Comparison of ENCODE assay signal across 19 cellular contexts in the genomic region with DNA sequence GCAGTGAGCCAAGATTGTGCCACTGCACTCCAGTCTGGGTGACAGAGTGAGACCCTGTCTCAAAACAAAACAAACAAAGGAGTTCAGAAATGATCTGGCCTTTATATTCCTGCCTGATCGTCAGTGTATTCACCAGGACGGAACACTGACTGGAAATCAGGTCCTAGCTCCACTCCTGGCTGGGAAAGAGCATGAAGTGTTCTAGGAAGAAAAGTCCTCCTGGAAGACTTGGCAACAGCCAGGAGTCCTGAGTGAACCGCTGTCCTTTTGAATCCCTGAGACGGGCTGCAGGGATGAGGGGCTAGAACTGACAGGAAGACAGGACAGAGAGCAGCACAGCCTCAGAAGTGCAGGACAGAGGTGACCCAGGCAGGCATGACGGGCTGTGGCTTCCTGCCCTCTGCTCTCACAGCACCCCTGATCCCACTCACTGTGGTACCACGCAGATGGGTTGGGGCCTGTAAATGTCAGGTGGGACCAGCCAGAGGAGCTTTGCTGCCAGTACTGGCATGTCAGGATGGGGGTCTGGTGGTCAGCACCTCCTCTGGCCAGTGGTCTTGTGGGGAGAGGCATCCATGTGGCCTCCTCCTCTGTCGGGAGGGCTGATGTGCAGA. TPM values are rescaled to one million over a fixed set of nuclear protein-coding genes. Genes with fewer than 3 reads are reported as not detected.
DNase-seq lines count a peak whose midpoint lies in the region; ATAC-seq and TF ChIP-seq lines count a peak whose summit lies in the region.
"Had no signal": no experiment of that assay in that cellular context is flagged by ENCODE, and none has a peak within 500 bp of the region (broad histone marks: within the 10 kb centered on the region; RNA-seq: fewer than 3 reads in every experiment).

No MANE protein-coding gene starts in this region.

- peak overlapping the region; percentile 52 for H3K27ac Mint-ChIP-seq in activated CD8-positive, alpha-beta T cell treated with anti-CD3 and anti-CD28 coated beads, Interleukin-2, amount 10 ng/mL, durations not matched to agents 7 days and 5 days
- no peak overlapping the region for H3K27ac Mint-ChIP-seq in activated CD8-positive, alpha-beta T cell treated with anti-CD3 and anti-CD28 coated beads for 36 hours
- peak overlapping the region in 2 of 9 donors; percentile 43 to 49 for H3K27ac Mint-ChIP-seq in naive thymus-derived CD4-positive, alpha-beta T cell
- H3K27ac Mint-ChIP-seq: CD8-positive, alpha-beta T cell had no signal

- DNase-seq in activated CD8-positive, alpha-beta T cell treated with anti-CD3 and anti-CD28 coated beads, Interleukin-2, amount 10 ng/mL, durations not matched to agents 7 days and 5 days, result no peak
- no peak for DNase-seq in activated CD8-positive, alpha-beta T cell treated with anti-CD3 and anti-CD28 coated beads for 36 hours
- DNase-seq in RWPE2 (ENCODE audit: low spot score) (no peak), substantia nigra (lab: John Stamatoyannopoulos, UW) (peak in 2 of 49 donors; percentile 33 to 72), T-helper 9 cell (no peak), T1000 (lab: John Stamatoyannopoulos, UW) (no peak)
- DNase-seq in naive thymus-derived CD4-positive, alpha-beta T cell, result no peak
- DNase-seq: BE2C; CD8-positive, alpha-beta T cell; DMS79 treated with DMSO at 0.1 percent for 48 hours; KBM-7; NCI-H1436; NCI-H2029; NCI-H2171; NCI-H446; Right ventricle myocardium superior had no signal

- H3K27me3 ChIP-seq in RWPE2 (ENCODE audit: insufficient read depth, poor library complexity, severe bottlenecking), result no peaks in the 10 kb centered on the region
- H3K27me3 ChIP-seq in layer of hippocampus (ENCODE audit: control insufficient read depth, insufficient read depth, low read length), result no peaks in the 10 kb centered on the region
- H3K27me3 ChIP-seq in naive thymus-derived CD4-positive, alpha-beta T cell (ENCODE audit: control insufficient read depth in 2 of 2, insufficient read depth in 2 of 2, low read length in 2 of 2), result no peaks in the 10 kb centered on the region
- H3K27me3 ChIP-seq: BE2C had no signal

- no peaks in the 10 kb centered on the region for H3K4me1 Mint-ChIP-seq in activated CD8-positive, alpha-beta T cell treated with anti-CD3 and anti-CD28 coated beads, Interleukin-2, amount 10 ng/mL, durations not matched to agents 7 days and 5 days (ENCODE audit: low read depth)
- H3K4me1 Mint-ChIP-seq in activated CD8-positive, alpha-beta T cell treated with anti-CD3 and anti-CD28 coated beads for 36 hours (ENCODE audit: low read depth), result peaks cover under 1% of the 10 kb centered on the region
- H3K4me1 Mint-ChIP-seq in naive thymus-derived CD4-positive, alpha-beta T cell, result peaks cover 0 to 6% (median 0%) of the 10 kb centered on the region in 7 donors

- no peak for TF ChIP-seq CTCF in activated CD8-positive, alpha-beta T cell treated with anti-CD3 and anti-CD28 coated beads for 36 hours (IDR thresholded peaks at IDR 0.05)
- no peak for TF ChIP-seq CTCF in RWPE2 (IDR thresholded peaks at IDR 0.05; ENCODE audit: poor library complexity, severe bottlenecking)

- no peaks in the 10 kb centered on the region for H3K9me3 ChIP-seq in RWPE2 (ENCODE audit: severe bottlenecking)
- no peaks in the 10 kb centered on the region for H3K9me3 ChIP-seq in naive thymus-derived CD4-positive, alpha-beta T cell (ENCODE audit: control insufficient read depth in 2 of 3, low read length in 3 of 3)
- H3K9me3 ChIP-seq: BE2C had no signal

- H3K27me3 Mint-ChIP-seq in activated CD8-positive, alpha-beta T cell treated with anti-CD3 and anti-CD28 coated beads, Interleukin-2, amount 10 ng/mL, durations not matched to agents 7 days and 5 days (ENCODE audit: low read depth), result no peaks in the 10 kb centered on the region
- no peaks in the 10 kb centered on the region for H3K27me3 Mint-ChIP-seq in activated CD8-positive, alpha-beta T cell treated with anti-CD3 and anti-CD28 coated beads for 36 hours
- H3K27me3 Mint-ChIP-seq in naive thymus-derived CD4-positive, alpha-beta T cell, result no peaks in the 10 kb centered on the region

- no peak overlapping the region for H3K4me3 ChIP-seq in RWPE2 (ENCODE audit: severe bottlenecking)
- no peak overlapping the region for H3K4me3 ChIP-seq in naive thymus-derived CD4-positive, alpha-beta T cell (ENCODE audit: low read length)

- intact Hi-C loops in activated CD8-positive, alpha-beta T cell treated with anti-CD3 and anti-CD28 coated beads for 36 hours (cut with micrococcal nuclease), result no loop called here
- intact Hi-C loops in naive thymus-derived CD4-positive, alpha-beta T cell (cut with micrococcal nuclease), result loop anchor here in 1 of 2 donors (10.0 kb wide), 1 partner anchor 62 kb away; no protein-coding TSS in a partner anchor

- POLR2A ChIA-PET in activated CD8-positive, alpha-beta T cell treated with anti-CD3 and anti-CD28 coated beads, Interleukin-2, amount 10 ng/mL, durations not matched to agents 7 days and 5 days (lab: Charles Lee), result no interaction called here
- POLR2A ChIA-PET in activated CD8-positive, alpha-beta T cell treated with anti-CD3 and anti-CD28 coated beads for 36 hours (lab: Charles Lee), result no interaction called here
- POLR2A ChIA-PET in naive thymus-derived CD4-positive, alpha-beta T cell (lab: Charles Lee), result no interaction called here

- H3K27ac ChIP-seq in RWPE2 (ENCODE audit: poor library complexity, severe bottlenecking) (no peak overlapping the region), layer of hippocampus (ENCODE audit: low read depth, low read length) (peak overlapping the region; percentile 25), substantia nigra (ENCODE audit: low read depth, low read length, poor library complexity, severe bottlenecking) (peak overlapping the region; percentile 99)
- H3K27ac ChIP-seq in naive thymus-derived CD4-positive, alpha-beta T cell (ENCODE audit: low read depth, low read length), result no peak overlapping the region
- H3K27ac ChIP-seq: 22Rv1 had no signal

- CTCF ChIA-PET in activated CD8-positive, alpha-beta T cell treated with anti-CD3 and anti-CD28 coated beads, Interleukin-2, amount 10 ng/mL, durations not matched to agents 7 days and 5 days (lab: Charles Lee), result no interaction called here
- CTCF ChIA-PET in activated CD8-positive, alpha-beta T cell treated with anti-CD3 and anti-CD28 coated beads for 36 hours (lab: Charles Lee), result no interaction called here
- CTCF ChIA-PET in naive thymus-derived CD4-positive, alpha-beta T cell (lab: Charles Lee), result no interaction called here

- H3K36me3 Mint-ChIP-seq in activated CD8-positive, alpha-beta T cell treated with anti-CD3 and anti-CD28 coated beads, Interleukin-2, amount 10 ng/mL, durations not matched to agents 7 days and 5 days (ENCODE audit: low read depth), result peaks cover 36% of the 10 kb centered on the region
- H3K36me3 Mint-ChIP-seq in activated CD8-positive, alpha-beta T cell treated with anti-CD3 and anti-CD28 coated beads for 36 hours (ENCODE audit: low read depth), result peaks cover 33% of the 10 kb centered on the region
- peaks cover 21 to 65% (median 32%) of the 10 kb centered on the region in 5 donors for H3K36me3 Mint-ChIP-seq in naive thymus-derived CD4-positive, alpha-beta T cell

- no peaks in the 10 kb centered on the region for H3K9me3 Mint-ChIP-seq in activated CD8-positive, alpha-beta T cell treated with anti-CD3 and anti-CD28 coated beads, Interleukin-2, amount 10 ng/mL, durations not matched to agents 7 days and 5 days (ENCODE audit: insufficient read depth)
- no peaks in the 10 kb centered on the region for H3K9me3 Mint-ChIP-seq in activated CD8-positive, alpha-beta T cell treated with anti-CD3 and anti-CD28 coated beads for 36 hours
- H3K9me3 Mint-ChIP-seq in naive thymus-derived CD4-positive, alpha-beta T cell, result no peaks in the 10 kb centered on the region
- H3K9me3 Mint-ChIP-seq: CD8-positive, alpha-beta T cell had no signal

- H3K36me3 ChIP-seq in RWPE2 (ENCODE audit: low read depth), result peaks cover 83% of the 10 kb centered on the region
- H3K36me3 ChIP-seq in naive thymus-derived CD4-positive, alpha-beta T cell (ENCODE audit: control insufficient read depth in 2 of 3, insufficient read depth in 3 of 3, low read length in 3 of 3), result peaks cover 7 to 87% (median 17%) of the 10 kb centered on the region in 3 experiments

- H3K4me1 ChIP-seq in RWPE2 (ENCODE audit: insufficient read depth, poor library complexity, severe bottlenecking), result no peaks in the 10 kb centered on the region
- no peaks in the 10 kb centered on the region for H3K4me1 ChIP-seq in naive thymus-derived CD4-positive, alpha-beta T cell (ENCODE audit: control insufficient read depth in 2 of 2, insufficient read depth in 2 of 2, low read length in 2 of 2)
- H3K4me1 ChIP-seq: BE2C had no signal

- no peak for ATAC-seq in activated CD8-positive, alpha-beta T cell treated with anti-CD3 and anti-CD28 coated beads, Interleukin-2, amount 10 ng/mL, durations not matched to agents 7 days and 5 days
- no peak for ATAC-seq in activated CD8-positive, alpha-beta T cell treated with anti-CD3 and anti-CD28 coated beads for 36 hours
- ATAC-seq in RWPE2 (ENCODE audit: low read depth), result peak; percentile 9; the same call in 1 of the 3 replicates
- ATAC-seq in naive thymus-derived CD4-positive, alpha-beta T cell, result no peak
- ATAC-seq: CD8-positive, alpha-beta T cell; HCT116 had no signal

- no peak overlapping the region for H3K4me3 Mint-ChIP-seq in activated CD8-positive, alpha-beta T cell treated with anti-CD3 and anti-CD28 coated beads, Interleukin-2, amount 10 ng/mL, durations not matched to agents 7 days and 5 days
- H3K4me3 Mint-ChIP-seq in activated CD8-positive, alpha-beta T cell treated with anti-CD3 and anti-CD28 coated beads for 36 hours, result no peak overlapping the region
- no peak overlapping the region for H3K4me3 Mint-ChIP-seq in naive thymus-derived CD4-positive, alpha-beta T cell
- H3K4me3 Mint-ChIP-seq: CD8-positive, alpha-beta T cell had no signal

RNA-seq across cellular contexts. Expression of a gene that starts 23.5 kb away (rescaled TPM):
- total RNA-seq in activated CD8-positive, alpha-beta T cell treated with anti-CD3 and anti-CD28 coated beads, Interleukin-2, amount 10 ng/mL, durations not matched to agents 7 days and 5 days, result 10 to 100 TPM; 11.5 TPM
- 10 to 100 TPM; 12.0 to 15.7 TPM for total RNA-seq in activated CD8-positive, alpha-beta T cell treated with anti-CD3 and anti-CD28 coated beads for 36 hours
- total RNA-seq in naive thymus-derived CD4-positive, alpha-beta T cell, result 10 to 100 TPM; 24.0 to 29.5 (median 28.2) TPM
- polyA plus RNA-seq in naive thymus-derived CD4-positive, alpha-beta T cell, result 10 to 100 TPM in 1 of 2 donors, 1 to 10 TPM in 1; 9.6 to 10.5 TPM

Comparison
In these comparisons a context has a peak if more than half of its experiments do, and no peak if none do; other contexts are left out.
1. H3K27ac ChIP-seq: peak in layer of hippocampus (single experiment) and substantia nigra (single experiment); none in RWPE2 (single experiment) and naive thymus-derived CD4-positive, alpha-beta T cell (single experiment).